1 cellular context compared by ENCODE assay signal in genomic region chr20:18288748-18289705, GRCh38.
TF ChIP-seq lines count a peak whose summit lies in the region.

No MANE protein-coding gene starts in this region.

TF ChIP-seq in K562, 482 proteins besides CTCF, POLR2A, EP300 and RAD21 (continued from another document):
- TF ChIP-seq AFF4 (CRISPR knock-in tag; IDR thresholded peaks at IDR 0.05): no peak
